In the genomic region with DNA sequence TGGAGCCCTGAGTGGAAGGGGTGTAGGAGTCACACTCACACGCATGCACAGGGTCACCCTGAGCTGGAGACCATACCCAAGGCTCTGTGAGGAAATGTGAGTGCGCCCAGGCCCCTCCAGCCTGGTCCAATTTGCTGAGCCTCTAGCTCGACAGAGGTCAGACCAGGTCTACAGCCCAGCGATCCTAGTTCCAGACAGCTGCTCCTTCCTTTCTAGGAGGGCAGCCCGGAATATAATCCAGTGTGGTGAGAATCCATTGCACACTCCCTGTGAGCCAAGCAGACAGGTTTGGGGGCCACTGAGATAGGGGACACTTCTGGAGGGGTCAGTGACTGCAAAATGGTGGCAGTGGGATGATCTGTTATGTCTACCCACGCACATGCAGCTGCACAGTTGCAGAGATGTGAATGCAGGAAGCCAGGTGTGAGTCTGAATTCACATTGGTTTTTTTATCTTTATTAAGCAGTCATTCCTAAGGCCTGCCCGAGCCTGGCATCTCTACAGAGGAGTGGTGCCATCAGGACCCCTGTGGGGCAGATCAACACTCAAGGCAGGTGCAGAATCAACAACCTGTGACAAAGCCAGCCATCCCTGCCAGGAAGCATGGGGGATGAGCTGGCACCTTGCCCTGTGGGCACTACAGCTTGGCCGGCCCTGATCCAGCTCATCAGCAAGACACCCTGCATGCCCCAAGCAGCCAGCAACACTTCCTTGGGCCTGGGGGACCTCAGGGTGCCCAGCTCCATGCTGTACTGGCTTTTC, we compare ENCODE assay signal across 9 cellular contexts. TPM values are rescaled to one million over a fixed set of nuclear protein-coding genes. Genes with fewer than 3 reads are reported as not detected.
DNase-seq lines count a peak whose midpoint lies in the region; ATAC-seq and TF ChIP-seq lines count a peak whose summit lies in the region.
"Had no signal": no experiment of that assay in that cellular context is flagged by ENCODE, and none has a peak within 500 bp of the region (broad histone marks: within the 10 kb centered on the region; RNA-seq: fewer than 3 reads in every experiment).

A gene with protein sequence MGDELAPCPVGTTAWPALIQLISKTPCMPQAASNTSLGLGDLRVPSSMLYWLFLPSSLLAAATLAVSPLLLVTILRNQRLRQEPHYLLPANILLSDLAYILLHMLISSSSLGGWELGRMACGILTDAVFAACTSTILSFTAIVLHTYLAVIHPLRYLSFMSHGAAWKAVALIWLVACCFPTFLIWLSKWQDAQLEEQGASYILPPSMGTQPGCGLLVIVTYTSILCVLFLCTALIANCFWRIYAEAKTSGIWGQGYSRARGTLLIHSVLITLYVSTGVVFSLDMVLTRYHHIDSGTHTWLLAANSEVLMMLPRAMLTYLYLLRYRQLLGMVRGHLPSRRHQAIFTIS (plus strand): TSS at position 522 of the 762 bp plus-strand sequence. CDS start 82 bp downstream, at position 604.

- H3K9me3 ChIP-seq in CD8-positive, alpha-beta T cell (ENCODE audit: low read length), result no peaks in the 10 kb centered on the region
- no peaks in the 10 kb centered on the region for H3K9me3 ChIP-seq in body of pancreas

- H3K36me3 ChIP-seq in CD8-positive, alpha-beta T cell (ENCODE audit: insufficient read depth, low read length), result no peaks in the 10 kb centered on the region
- no peaks in the 10 kb centered on the region for H3K36me3 ChIP-seq in body of pancreas (replicated peaks in 1 of 2; ENCODE audit: insufficient read depth in 1 of 2, low read depth in 2 of 2)

- no peaks in the 10 kb centered on the region for H3K9me3 Mint-ChIP-seq in CD8-positive, alpha-beta T cell
- no peaks in the 10 kb centered on the region for H3K9me3 Mint-ChIP-seq in natural killer cell

- intact Hi-C loops in CD8-positive, alpha-beta T cell (cut with DNase I, micrococcal nuclease), result loop anchor here (5.0 to 10.0 kb wide), 5 partner anchors 364 to 954 kb away; a partner anchor contains a TSS
- intact Hi-C loops in body of pancreas (cut with DNase I), result no loop called here
- intact Hi-C loops in natural killer cell (cut with micrococcal nuclease), result no loop called here

- no peaks in the 10 kb centered on the region for H3K36me3 Mint-ChIP-seq in CD8-positive, alpha-beta T cell
- H3K36me3 Mint-ChIP-seq in natural killer cell, result no peaks in the 10 kb centered on the region

- peak within 1 kb of the TSS; percentile 72 for H3K4me3 ChIP-seq in CD8-positive, alpha-beta T cell (ENCODE audit: low read depth, low read length)
- no peak within 1 kb of the TSS for H3K4me3 ChIP-seq in body of pancreas

- H3K27ac ChIP-seq in CD8-positive, alpha-beta T cell (ENCODE audit: low read depth, low read length), result peak within 1 kb of the TSS; percentile 60
- H3K27ac ChIP-seq in body of pancreas, result peak within 1 kb of the TSS; percentile 74 to 83 (median 80)

- peaks cover 16% of the 10 kb centered on the region for H3K4me1 ChIP-seq in CD8-positive, alpha-beta T cell (ENCODE audit: insufficient read depth, low read length)
- peaks cover 25% of the 10 kb centered on the region for H3K4me1 ChIP-seq in body of pancreas

- ATAC-seq in CD8-positive, alpha-beta T cell, result no peak
- ATAC-seq in body of pancreas, result no peak
- ATAC-seq in natural killer cell, result no peak
- ATAC-seq in HG02798 (IDR thresholded peaks at IDR 0.05; ENCODE audit: poor library complexity, unreplicated experiment), result no peak
- no peak for ATAC-seq in HG02642 (IDR thresholded peaks at IDR 0.05; ENCODE audit: poor library complexity, unreplicated experiment)

- no peak for TF ChIP-seq POLR2A in body of pancreas (IDR thresholded peaks at IDR 0.05)

- peak in 1 of 7 experiments; percentile 26 for DNase-seq in CD8-positive, alpha-beta T cell
- DNase-seq in NCI-H146 treated with DMSO at 0.1 percent for 48 hours (lab: John Stamatoyannopoulos, UW; ENCODE audit: unreplicated experiment), result peak; percentile 73
- DNase-seq in body of pancreas, result peak in 1 of 4 donors; percentile 36
- no peak for DNase-seq in natural killer cell
- no peak for DNase-seq in GM19238 (ENCODE audit: insufficient read length, low spot score)
- DNase-seq in activated CD4-positive, alpha-beta T cell treated with anti-CD3 and anti-CD28 coated beads, Interleukin-2, amount 50 U/mL, for 4 hours, result no peak

- no peak for TF ChIP-seq CTCF in CD8-positive, alpha-beta T cell (IDR thresholded peaks at IDR 0.05)
- TF ChIP-seq CTCF in body of pancreas (IDR thresholded peaks at IDR 0.05), result no peak
- TF ChIP-seq CTCF in natural killer cell (IDR thresholded peaks at IDR 0.05), result no peak

- POLR2A ChIA-PET in CD8-positive, alpha-beta T cell (lab: Charles Lee), result interaction anchor here (2.1 kb wide), 1 partner anchor 387 kb away, joined by 8 read pairs; a partner anchor contains a TSS

- CTCF ChIA-PET in CD8-positive, alpha-beta T cell (lab: Charles Lee), result no interaction called here

- H3K27me3 Mint-ChIP-seq in CD8-positive, alpha-beta T cell (ENCODE audit: low read depth), result no peaks in the 10 kb centered on the region
- H3K27me3 Mint-ChIP-seq in natural killer cell (ENCODE audit: low read depth in 2 of 2), result no peaks in the 10 kb centered on the region

- H3K4me3 Mint-ChIP-seq in CD8-positive, alpha-beta T cell, result peak within 1 kb of the TSS; percentile 84
- H3K4me3 Mint-ChIP-seq in natural killer cell, result peak within 1 kb of the TSS; percentile 35

- WGBS in body of pancreas, 2 donors, result 81 to 85% methylated on average over 2 to 8 of the region's 8 CpGs

- H3K27me3 ChIP-seq in CD8-positive, alpha-beta T cell (ENCODE audit: insufficient read depth, low read length), result no peaks in the 10 kb centered on the region
- H3K27me3 ChIP-seq in body of pancreas, result no peaks in the 10 kb centered on the region

- H3K4me1 Mint-ChIP-seq in CD8-positive, alpha-beta T cell (ENCODE audit: low read depth), result peaks cover 15% of the 10 kb centered on the region
- peaks cover 16 to 34% of the 10 kb centered on the region in 2 donors for H3K4me1 Mint-ChIP-seq in natural killer cell

- peak within 1 kb of the TSS; percentile 60 for H3K27ac Mint-ChIP-seq in CD8-positive, alpha-beta T cell
- H3K27ac Mint-ChIP-seq in natural killer cell, result peak within 1 kb of the TSS; percentile 83 to 93

RNA-seq across cellular contexts. Expression of the gene that starts here (rescaled TPM):
- total RNA-seq in CD8-positive, alpha-beta T cell, result not detected
- total RNA-seq in body of pancreas, result not detected
- total RNA-seq in natural killer cell, result not detected
- total RNA-seq: mononuclear cell had no signal

Comparison
In these comparisons a context has a peak if more than half of its experiments do, and no peak if none do; other contexts are left out.
1. intact Hi-C loops: an anchor here in CD8-positive, alpha-beta T cell (5.0 to 10.0 kb wide); none called in body of pancreas and natural killer cell.